8 cellular contexts compared by ENCODE assay signal in the genomic region with DNA sequence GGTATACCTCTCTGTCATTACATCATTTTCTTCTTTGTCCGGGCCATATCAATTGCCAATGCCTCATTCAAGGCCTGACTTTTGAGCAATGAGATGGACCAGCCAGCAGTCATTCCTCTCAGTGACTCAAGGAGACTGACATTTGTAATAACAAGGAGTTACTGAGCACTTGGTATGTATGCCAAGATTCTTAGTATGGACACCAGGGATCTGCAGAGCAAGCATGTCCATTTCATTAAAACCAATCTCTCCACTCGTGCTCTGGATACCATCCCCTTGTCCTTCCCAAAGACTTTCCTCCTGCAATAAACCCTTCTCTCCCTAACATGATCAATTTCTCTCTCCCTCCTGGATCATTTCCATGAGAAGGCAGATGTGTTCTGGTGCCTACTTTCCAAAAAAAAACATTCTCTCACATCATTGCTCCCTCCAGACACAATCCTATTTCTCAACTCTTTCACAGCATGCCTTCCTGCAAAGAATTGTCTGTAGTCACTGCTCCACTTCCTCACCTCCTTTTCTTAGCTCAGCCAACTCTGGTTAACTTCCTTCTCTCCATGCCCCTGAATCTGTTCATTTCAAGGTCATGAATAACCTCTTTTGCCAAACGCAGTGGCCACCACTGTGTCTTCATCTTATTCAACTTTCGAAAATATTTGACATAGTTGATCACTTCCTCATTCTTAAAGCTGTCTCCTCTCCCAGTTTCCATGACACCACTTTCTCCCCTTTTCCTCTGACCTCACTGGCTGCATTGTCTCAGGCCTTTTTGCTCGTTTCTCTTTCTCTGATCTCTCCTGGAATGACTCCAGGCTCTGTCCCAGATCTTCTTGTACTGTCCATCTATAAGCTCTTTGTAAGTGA.
DNase-seq lines count a peak whose midpoint lies in the region; ATAC-seq lines count a peak whose summit lies in the region.

No MANE protein-coding gene starts in this region.

- H3K56ac ChIP-seq in mesendoderm (ENCODE audit: low read length), result no peak overlapping the region

- H2AK5ac ChIP-seq in mesendoderm (ENCODE audit: low read length), result no peak overlapping the region

- H2BK5ac ChIP-seq in mesendoderm (ENCODE audit: low read length), result no peak overlapping the region

- no peak overlapping the region for H4K5ac ChIP-seq in mesendoderm (ENCODE audit: low read length)

- DNase-seq in GM04504 (ENCODE audit: low read depth) (peak; percentile 76), astrocyte of the hippocampus (ENCODE audit: low read depth, low spot score) (peak; percentile 54), mesendoderm (peak; percentile 70), NCI-H1436 treated with DMSO at 0.1 percent for 48 hours (lab: John Stamatoyannopoulos, UW) (no peak)
- DNase-seq in activated CD4-positive, alpha-beta T cell treated with anti-CD3 and anti-CD28 coated beads, Interleukin-2, amount 50 U/mL, for 4 hours, result no peak
- DNase-seq in activated CD4-positive, alpha-beta T cell treated with anti-CD3 and anti-CD28 coated beads for 1 hour, result no peak

- H3K9ac ChIP-seq in mesendoderm (ENCODE audit: low read length), result no peak overlapping the region

- no peak overlapping the region for H3K4me2 ChIP-seq in mesendoderm (ENCODE audit: low read length)

- no peak overlapping the region for H4K8ac ChIP-seq in mesendoderm (ENCODE audit: low read depth, low read length)

- H2BK15ac ChIP-seq in mesendoderm (replicated peaks; ENCODE audit: low read depth), result no peak overlapping the region

- no peaks in the 10 kb centered on the region for H3K79me1 ChIP-seq in mesendoderm (ENCODE audit: low read length)

- no peak overlapping the region for H3K23ac ChIP-seq in mesendoderm (ENCODE audit: low read length)

- WGBS in mesendoderm (ENCODE audit: extremely low coverage, insufficient coverage, low lambda C conversion rate), result no CpG with 5 or more reads among the region's 5 CpGs

- H2BK120ac ChIP-seq in mesendoderm (ENCODE audit: low read depth, low read length), result no peak overlapping the region

- H3K4ac ChIP-seq in mesendoderm (ENCODE audit: low read depth, low read length), result no peak overlapping the region

- H3K27ac ChIP-seq in mesendoderm (ENCODE audit: low read depth, low read length), result no peak overlapping the region

- peak; percentile 72 for ATAC-seq in HG03095 (IDR thresholded peaks at IDR 0.05; ENCODE audit: unreplicated experiment)
- ATAC-seq in GM21737 (IDR thresholded peaks at IDR 0.05; ENCODE audit: unreplicated experiment), result no peak

- H3K36me3 ChIP-seq in mesendoderm (ENCODE audit: control insufficient read depth, insufficient read depth, low read length), result no peaks in the 10 kb centered on the region

- no peak overlapping the region for H3K18ac ChIP-seq in mesendoderm (ENCODE audit: low read length)

- H3K79me2 ChIP-seq in mesendoderm (ENCODE audit: control insufficient read depth, insufficient read depth, low read length), result no peaks in the 10 kb centered on the region

- H3K27me3 ChIP-seq in mesendoderm (ENCODE audit: insufficient read depth, low read length, poor library complexity), result no peaks in the 10 kb centered on the region

- H3K4me1 ChIP-seq in mesendoderm (ENCODE audit: control insufficient read depth, low read depth, low read length), result no peaks in the 10 kb centered on the region

- H3K4me3 ChIP-seq in mesendoderm (ENCODE audit: low read length), result no peak overlapping the region

Comparison
In these comparisons a context has a peak if more than half of its experiments do, and no peak if none do; other contexts are left out.
1. DNase-seq: peak in GM04504 (single experiment), astrocyte of the hippocampus (single experiment) and mesendoderm (single experiment); none in activated CD4-positive, alpha-beta T cell treated with anti-CD3 and anti-CD28 coated beads, Interleukin-2, amount 50 U/mL, for 4 hours (0 of 2), activated CD4-positive, alpha-beta T cell treated with anti-CD3 and anti-CD28 coated beads for 1 hour (single experiment) and NCI-H1436 treated with DMSO at 0.1 percent for 48 hours (single experiment).